Comparison of ENCODE assay signal across 17 cellular contexts in genomic region chr13:113730831-113731191, GRCh38. TPM values are rescaled to one million over a fixed set of nuclear protein-coding genes. Genes with fewer than 3 reads are reported as not detected.
A peak's percentile ranks its signal among the peaks of the same experiment; 100 is the strongest.
DNase-seq lines count a peak whose midpoint lies in the region; ATAC-seq and TF ChIP-seq lines count a peak whose summit lies in the region.
"Had no signal": no experiment of that assay in that cellular context is flagged by ENCODE, and none has a peak within 500 bp of the region (broad histone marks: within the 10 kb centered on the region; RNA-seq: fewer than 3 reads in every experiment).

No MANE protein-coding gene starts in this region.

- POLR2A ChIA-PET in CD8-positive, alpha-beta T cell (lab: Charles Lee), result no interaction called here

- H3K27me3 Mint-ChIP-seq in CD8-positive, alpha-beta T cell (ENCODE audit: low read depth), result peaks cover 5% of the 10 kb centered on the region

- H3K27ac ChIP-seq in CD8-positive, alpha-beta T cell (ENCODE audit: low read depth, low read length), result no peak overlapping the region
- H3K27ac ChIP-seq in prostate gland, result no peak overlapping the region
- H3K27ac ChIP-seq: SJSA1 had no signal

- intact Hi-C loops in CD8-positive, alpha-beta T cell (cut with DNase I, micrococcal nuclease), result no loop called here
- intact Hi-C loops in left colon (cut with DNase I, micrococcal nuclease), result no loop called here
- intact Hi-C loops in prostate gland (cut with DNase I), result no loop called here

- no peak overlapping the region for H3K27ac Mint-ChIP-seq in CD8-positive, alpha-beta T cell

- WGBS in prostate gland, result 98% methylated on average over 4 of the region's 4 CpGs

- TF ChIP-seq POLR2A in NB4 (IDR thresholded peaks at IDR 0.05; ENCODE audit: extremely low read depth, insufficient read length) (no peak), prostate gland (IDR thresholded peaks at IDR 0.05) (no peak)

- DNase-seq in BE2C (peak; percentile 4), NB4 (ENCODE audit: low read depth) (no peak), left colon (no peak), T-helper 2 cell (no peak), prostate gland (ENCODE audit: low spot score) (no peak)
- DNase-seq in CD8-positive, alpha-beta T cell, result no peak
- DNase-seq: ACHN, DND-41, GDM1, H9, NCI-H1048, NCI-H146, NCI-H2107, PC-3 had no signal

- H3K9me3 ChIP-seq in BE2C (no peaks in the 10 kb centered on the region; the same call in 1 of the 2 replicates), prostate gland (no peaks in the 10 kb centered on the region)
- no peaks in the 10 kb centered on the region for H3K9me3 ChIP-seq in CD8-positive, alpha-beta T cell (ENCODE audit: low read length)

- H3K4me3 ChIP-seq in BE2C (ENCODE audit: low read depth, low read length) (no peak overlapping the region), NB4 (ENCODE audit: low read depth, low read length) (no peak overlapping the region), prostate gland (no peak overlapping the region)
- no peak overlapping the region for H3K4me3 ChIP-seq in CD8-positive, alpha-beta T cell (ENCODE audit: low read depth, low read length)
- H3K4me3 ChIP-seq: SJSA1 had no signal

- H3K9me3 Mint-ChIP-seq in CD8-positive, alpha-beta T cell, result no peaks in the 10 kb centered on the region

- CTCF ChIA-PET in CD8-positive, alpha-beta T cell (lab: Charles Lee), result no interaction called here

- TF ChIP-seq CTCF in BE2C (IDR thresholded peaks at IDR 0.05; ENCODE audit: low read depth, low read length) (no peak; the same call in 1 of the 2 replicates), NB4 (IDR thresholded peaks at IDR 0.05; ENCODE audit: low read depth, low read length) (peak; percentile 12), prostate gland (IDR thresholded peaks at IDR 0.05) (no peak)
- peak; percentile 19 for TF ChIP-seq CTCF in CD8-positive, alpha-beta T cell (IDR thresholded peaks at IDR 0.05)

- H3K4me3 Mint-ChIP-seq in CD8-positive, alpha-beta T cell, result no peak overlapping the region
- H3K4me3 Mint-ChIP-seq: H9 had no signal

- H3K36me3 Mint-ChIP-seq in CD8-positive, alpha-beta T cell, result no peaks in the 10 kb centered on the region
- H3K36me3 Mint-ChIP-seq: CD8-positive, alpha-beta memory T cell had no signal

- no peaks in the 10 kb centered on the region for H3K36me3 ChIP-seq in BE2C
- no peaks in the 10 kb centered on the region for H3K36me3 ChIP-seq in CD8-positive, alpha-beta T cell (ENCODE audit: insufficient read depth, low read length)
- H3K36me3 ChIP-seq in prostate gland, result no peaks in the 10 kb centered on the region
- H3K36me3 ChIP-seq: SJSA1 had no signal

- H3K27me3 ChIP-seq in BE2C, result peaks cover 31% of the 10 kb centered on the region
- H3K27me3 ChIP-seq in CD8-positive, alpha-beta T cell (ENCODE audit: insufficient read depth, low read length), result no peaks in the 10 kb centered on the region
- peaks cover 5% of the 10 kb centered on the region for H3K27me3 ChIP-seq in prostate gland (replicated peaks; ENCODE audit: insufficient read depth)

- no peaks in the 10 kb centered on the region for H3K4me1 ChIP-seq in BE2C
- peaks cover 7% of the 10 kb centered on the region for H3K4me1 ChIP-seq in CD8-positive, alpha-beta T cell (ENCODE audit: insufficient read depth, low read length)
- H3K4me1 ChIP-seq in prostate gland (replicated peaks), result no peaks in the 10 kb centered on the region
- H3K4me1 ChIP-seq: SJSA1 had no signal

- no peaks in the 10 kb centered on the region for H3K4me1 Mint-ChIP-seq in CD8-positive, alpha-beta T cell (ENCODE audit: low read depth)
- H3K4me1 Mint-ChIP-seq: H9 had no signal

- peak; percentile 54 for ATAC-seq in CD8-positive, alpha-beta T cell
- peak; percentile 20 for ATAC-seq in left colon
- ATAC-seq in HG02610 (IDR thresholded peaks at IDR 0.05; ENCODE audit: unreplicated experiment), result no peak
- ATAC-seq: PC-3 had no signal

RNA-seq across cellular contexts. Expression of gene TMEM255B, which starts 28.2 kb away (rescaled TPM):
- 0.14 TPM for polyA plus RNA-seq in BE2C (2012; ENCODE audit: insufficient read depth, insufficient read length, low read depth)
- under 1 TPM; 0.60 to 0.83 TPM for total RNA-seq in CD8-positive, alpha-beta T cell
- 1 to 10 TPM; 1.9 to 2.4 TPM for total RNA-seq in left colon
- 1 to 10 TPM in 1 of 2 donors, under 1 TPM in 1; 0.96 to 4.6 TPM for total RNA-seq in prostate gland
- polyA plus RNA-seq: CD8-positive, alpha-beta memory T cell had no signal

Comparison
In these comparisons a context has a peak if more than half of its experiments do, and no peak if none do; other contexts are left out.
1. CTCF ChIP-seq: peak in CD8-positive, alpha-beta T cell (single experiment) and NB4 (single experiment); none in BE2C (single experiment) and prostate gland (0 of 4).